Comparison of ENCODE assay signal across 8 cellular contexts in the genomic region with DNA sequence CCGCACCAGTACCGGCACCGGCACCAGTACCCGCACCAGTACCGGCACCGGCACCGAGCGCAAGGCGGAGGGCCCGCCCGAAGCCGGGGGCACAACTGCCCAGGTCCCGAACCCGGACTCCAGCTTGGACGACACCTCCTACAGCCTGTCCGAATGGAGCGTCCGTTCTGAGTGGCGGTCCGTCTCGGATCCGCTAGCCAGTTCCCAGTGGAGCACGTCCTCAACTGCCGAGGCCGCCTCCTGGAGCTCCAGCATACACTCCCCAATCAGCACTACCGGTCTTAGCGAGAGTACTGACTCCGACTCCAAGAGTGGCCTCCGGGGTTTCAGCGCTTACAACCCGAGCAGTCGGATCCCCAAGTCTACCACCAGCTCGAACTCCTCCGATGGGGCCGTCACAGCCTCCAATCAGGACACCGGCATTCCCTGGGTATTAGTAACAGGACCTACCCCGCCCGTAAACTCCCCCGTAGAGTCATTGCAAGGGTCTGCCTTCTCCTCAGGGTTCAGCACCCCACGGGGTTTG. TPM values are rescaled to one million over a fixed set of nuclear protein-coding genes. Genes with fewer than 3 reads are reported as not detected.
DNase-seq lines count a peak whose midpoint lies in the region; ATAC-seq and TF ChIP-seq lines count a peak whose summit lies in the region.

No MANE protein-coding gene starts in this region.

- no peaks in the 10 kb centered on the region for H3K36me3 ChIP-seq in kidney epithelial cell (ENCODE audit: control insufficient read depth, insufficient read depth, low read length)
- H3K36me3 ChIP-seq in skeletal muscle tissue (ENCODE audit: control insufficient read depth in 3 of 3, insufficient read depth in 3 of 3, low read length in 3 of 3) = no peaks in the 10 kb centered on the region

- no peak overlapping the region for H3K27ac Mint-ChIP-seq in T-helper 1 cell treated with Interleukin-12 subunit alpha and Interleukin-12 subunit beta and Interleukin-4 antibody, amounts not matched to agents 30 μg/mL and 1 μg/mL, for 36 hours
- peak overlapping the region; percentile 98 for H3K27ac Mint-ChIP-seq in central memory CD8-positive, alpha-beta T cell (ENCODE audit: low read depth)

- H3K4me1 Mint-ChIP-seq in T-helper 1 cell treated with Interleukin-12 subunit alpha and Interleukin-12 subunit beta and Interleukin-4 antibody, amounts not matched to agents 30 μg/mL and 1 μg/mL, for 36 hours (ENCODE audit: low read depth) = peaks cover 3% of the 10 kb centered on the region
- peaks cover 10% of the 10 kb centered on the region for H3K4me1 Mint-ChIP-seq in central memory CD8-positive, alpha-beta T cell

- H3K4me3 ChIP-seq in HFF-Myc (replicated peaks; ENCODE audit: low read depth, low read length) (peak overlapping the region; percentile 36), kidney epithelial cell (ENCODE audit: low read depth, low read length) (peak overlapping the region; percentile 49), skeletal muscle tissue (ENCODE audit: low read length in 3 of 3) (peak overlapping the region; percentile 76 to 85 (median 81))

- peak; percentile 30 for DNase-seq in CD1c-positive myeloid dendritic cell (ENCODE audit: extremely low spot score)
- DNase-seq in HFF-Myc (ENCODE audit: extremely low read depth, low read depth) = no peak
- peak in 1 of 2 donors; percentile 16 for DNase-seq in central memory CD8-positive, alpha-beta T cell (ENCODE audit: low spot score in 2 of 2)
- no peak for DNase-seq in kidney epithelial cell (ENCODE audit: low read depth)
- no peak for DNase-seq in pons (ENCODE audit: low spot score)

- peak overlapping the region; percentile 76 to 78 (median 76) for H3K9ac ChIP-seq in skeletal muscle tissue (ENCODE audit: low read depth in 1 of 3, low read length in 3 of 3)

- H3K4me1 ChIP-seq in skeletal muscle tissue (ENCODE audit: control insufficient read depth in 3 of 3, insufficient read depth in 3 of 3, low read length in 3 of 3) = peaks cover 0 to 9% (median 0%) of the 10 kb centered on the region in 3 donors

- peak overlapping the region; percentile 89 for H3K4me3 Mint-ChIP-seq in T-helper 1 cell treated with Interleukin-12 subunit alpha and Interleukin-12 subunit beta and Interleukin-4 antibody, amounts not matched to agents 30 μg/mL and 1 μg/mL, for 36 hours
- peak overlapping the region; percentile 90 for H3K4me3 Mint-ChIP-seq in central memory CD8-positive, alpha-beta T cell

- H3K9me3 Mint-ChIP-seq in T-helper 1 cell treated with Interleukin-12 subunit alpha and Interleukin-12 subunit beta and Interleukin-4 antibody, amounts not matched to agents 30 μg/mL and 1 μg/mL, for 36 hours = no peaks in the 10 kb centered on the region
- no peaks in the 10 kb centered on the region for H3K9me3 Mint-ChIP-seq in central memory CD8-positive, alpha-beta T cell

- peaks cover 22% of the 10 kb centered on the region for H3K27me3 Mint-ChIP-seq in T-helper 1 cell treated with Interleukin-12 subunit alpha and Interleukin-12 subunit beta and Interleukin-4 antibody, amounts not matched to agents 30 μg/mL and 1 μg/mL, for 36 hours (ENCODE audit: low read depth)
- no peaks in the 10 kb centered on the region for H3K27me3 Mint-ChIP-seq in central memory CD8-positive, alpha-beta T cell

- no peaks in the 10 kb centered on the region for H3K9me3 ChIP-seq in skeletal muscle tissue (ENCODE audit: control insufficient read depth in 3 of 3, low read length in 3 of 3)

- H3K27me3 ChIP-seq in kidney epithelial cell (ENCODE audit: control insufficient read depth, insufficient read depth, low read length) (no peaks in the 10 kb centered on the region), skeletal muscle tissue (ENCODE audit: control insufficient read depth in 3 of 3, insufficient read depth in 3 of 3, low read length in 3 of 3) (peaks cover 0 to 3% (median 0%) of the 10 kb centered on the region in 3 donors)

- peak overlapping the region; percentile 79 for H3K27ac ChIP-seq in skeletal muscle tissue (ENCODE audit: low read depth, low read length)

- H3K36me3 Mint-ChIP-seq in T-helper 1 cell treated with Interleukin-12 subunit alpha and Interleukin-12 subunit beta and Interleukin-4 antibody, amounts not matched to agents 30 μg/mL and 1 μg/mL, for 36 hours (ENCODE audit: low read depth) = no peaks in the 10 kb centered on the region
- peaks cover 5% of the 10 kb centered on the region for H3K36me3 Mint-ChIP-seq in central memory CD8-positive, alpha-beta T cell (ENCODE audit: insufficient read depth)

- ATAC-seq in central memory CD8-positive, alpha-beta T cell (replicated peaks; ENCODE audit: extremely low read depth, poor library complexity, severe bottlenecking) = peak; percentile 39
- ATAC-seq in HG02981 (IDR thresholded peaks at IDR 0.05; ENCODE audit: unreplicated experiment) = no peak

- TF ChIP-seq CTCF in HFF-Myc (IDR thresholded peaks at IDR 0.05; ENCODE audit: low read depth, low read length, missing control alignments) = no peak
- TF ChIP-seq CTCF in kidney epithelial cell (IDR thresholded peaks at IDR 0.05; ENCODE audit: insufficient read depth, low read length, poor library complexity, severe bottlenecking) = no peak

RNA-seq across cellular contexts. Expression of a gene that starts 0.9 kb away (rescaled TPM):
- 1.0 and 2.1 TPM in 2 replicates for total RNA-seq in kidney epithelial cell
- 1.6 TPM for total RNA-seq in skeletal muscle tissue
